In genomic region chr9:7180247-7180646, GRCh38 we compare ENCODE assay signal across 24 cellular contexts.
"Had no signal": no experiment of that assay in that cellular context is flagged by ENCODE, and none has a peak within 500 bp of the region (broad histone marks: within the 10 kb centered on the region; RNA-seq: fewer than 3 reads in every experiment).

No MANE protein-coding gene starts in this region.

- H3K9me3 ChIP-seq: colonic mucosa, left lung, mucosa of descending colon, neutrophil, sigmoid colon, suprapubic skin, tibial artery had no signal

- ATAC-seq: left lung, mucosa of descending colon, SK-N-SH treated with all-trans-retinoic acid at 6 μM for 48 hours, WTC11 had no signal

- H3K27ac ChIP-seq: colonic mucosa, left lung, neutrophil, sigmoid colon, suprapubic skin, tibial artery had no signal

- H3K4me1 Mint-ChIP-seq: nephron had no signal

- H3K4me3 Mint-ChIP-seq: activated CD4-positive, alpha-beta memory T cell treated with anti-CD3 and anti-CD28 coated beads, Interleukin-2, amount 10 ng/mL, durations not matched to agents 7 days and 5 days; activated CD4-positive, alpha-beta T cell treated with anti-CD3 and anti-CD28 coated beads, Interleukin-2, amount 10 ng/mL, durations not matched to agents 7 days and 5 days; activated naive CD8-positive, alpha-beta T cell; activated T-cell treated with anti-CD3 and anti-CD28 coated beads, Interleukin-2, amount 50 U/mL, for 24 hours; nephron; WTC11 had no signal

- DNase-seq: activated CD4-positive, alpha-beta memory T cell treated with anti-CD3 and anti-CD28 coated beads, Interleukin-2, amount 10 ng/mL, durations not matched to agents 7 days and 5 days; activated CD4-positive, alpha-beta T cell treated with anti-CD3 and anti-CD28 coated beads for 1 hour; activated CD4-positive, alpha-beta T cell treated with anti-CD3 and anti-CD28 coated beads, Interleukin-2, amount 10 ng/mL, durations not matched to agents 7 days and 5 days; activated CD8-positive, alpha-beta memory T cell treated with anti-CD3 and anti-CD28 coated beads, Interleukin-2, amount 50 U/mL, for 48 hours; activated T-cell treated with anti-CD3 and anti-CD28 coated beads, Interleukin-2, amount 50 U/mL, for 24 hours; anterior cingulate cortex; colonic mucosa; effector CD8-positive, alpha-beta T cell; kidney glomerular epithelial cell; left lung; mucosa of descending colon; sigmoid colon; stimulated activated CD4-positive, alpha-beta T cell treated with anti-CD3 and anti-CD28 coated beads, Interleukin-15, amount 100 ng/mL, for 24 hours; stimulated activated CD4-positive, alpha-beta T cell treated with anti-CD3 and anti-CD28 coated beads, Interleukin-2, amount 100 ng/mL, for 24 hours; stimulated activated naive CD4-positive, alpha-beta T cell; T-helper 2 cell; tibial artery had no signal

- H3K27me3 ChIP-seq: colonic mucosa, left lung, neutrophil, sigmoid colon, suprapubic skin, tibial artery had no signal

- H3K4me1 ChIP-seq: colonic mucosa, left lung, suprapubic skin, tibial artery had no signal

- H3K27ac Mint-ChIP-seq: activated CD4-positive, alpha-beta memory T cell treated with anti-CD3 and anti-CD28 coated beads, Interleukin-2, amount 10 ng/mL, durations not matched to agents 7 days and 5 days; activated CD4-positive, alpha-beta T cell treated with anti-CD3 and anti-CD28 coated beads, Interleukin-2, amount 10 ng/mL, durations not matched to agents 7 days and 5 days; activated naive CD8-positive, alpha-beta T cell; activated T-cell treated with anti-CD3 and anti-CD28 coated beads, Interleukin-2, amount 50 U/mL, for 24 hours; nephron; WTC11 had no signal

- H3K4me3 ChIP-seq: colonic mucosa, left lung, mucosa of descending colon, sigmoid colon, smooth muscle cell, suprapubic skin, tibial artery had no signal

- H3K36me3 ChIP-seq: colonic mucosa, sigmoid colon had no signal
